20 cellular contexts compared by ENCODE assay signal in genomic region chr22:49418943-49419342, GRCh38.
"Had no signal": no experiment of that assay in that cellular context is flagged by ENCODE, and none has a peak within 500 bp of the region (broad histone marks: within the 10 kb centered on the region; RNA-seq: fewer than 3 reads in every experiment).

No MANE protein-coding gene starts in this region.

- DNase-seq: hippocampal formation; immature natural killer cell; left ventricle myocardium superior; mesenchymal stem cell; naive B cell; nucleus accumbens; ovary; sigmoid colon; small intestine; spleen; stimulated activated CD4-positive, alpha-beta T cell treated with anti-CD3 and anti-CD28 coated beads, Interleukin-4, amount 100 ng/mL, for 24 hours; stimulated activated naive CD4-positive, alpha-beta T cell; trophoblast cell; uterus had no signal

- H3K27ac Mint-ChIP-seq: immature natural killer cell; mesothelial cell of epicardium; naive B cell; nephron; progenitor cell of endocrine pancreas; stimulated activated effector memory CD8-positive, alpha-beta T cell treated with anti-CD3 and anti-CD28 coated beads, Interleukin-12 subunit alpha, Interleukin-12 subunit beta, amount 100 ng/mL, for 72 hours; stimulated activated naive CD8-positive, alpha-beta T cell treated with anti-CD3 and anti-CD28 coated beads, Interleukin-15, Interleukin-2, amounts not matched to agents 100 ng/mL and 50 ng/mL, for 24 hours had no signal

- H3K27me3 Mint-ChIP-seq: naive B cell had no signal

- H3K9me3 Mint-ChIP-seq: mesothelial cell of epicardium; nephron; neural crest cell; stimulated activated effector memory CD8-positive, alpha-beta T cell treated with anti-CD3 and anti-CD28 coated beads, Interleukin-12 subunit alpha, Interleukin-12 subunit beta, amount 100 ng/mL, for 72 hours had no signal

- ATAC-seq: left ventricle myocardium superior; stimulated activated effector memory CD8-positive, alpha-beta T cell treated with anti-CD3 and anti-CD28 coated beads, Interleukin-12 subunit alpha, Interleukin-12 subunit beta, amount 100 ng/mL, for 72 hours had no signal

- H3K4me3 Mint-ChIP-seq: immature natural killer cell; mesothelial cell of epicardium; naive B cell; nephron; neural crest cell; stimulated activated effector memory CD8-positive, alpha-beta T cell treated with anti-CD3 and anti-CD28 coated beads, Interleukin-12 subunit alpha, Interleukin-12 subunit beta, amount 100 ng/mL, for 72 hours; stimulated activated naive CD8-positive, alpha-beta T cell treated with anti-CD3 and anti-CD28 coated beads, Interleukin-15, Interleukin-2, amounts not matched to agents 100 ng/mL and 50 ng/mL, for 24 hours had no signal

- H3K36me3 Mint-ChIP-seq: mesothelial cell of epicardium; stimulated activated effector memory CD8-positive, alpha-beta T cell treated with anti-CD3 and anti-CD28 coated beads, Interleukin-12 subunit alpha, Interleukin-12 subunit beta, amount 100 ng/mL, for 72 hours had no signal

- H3K4me1 Mint-ChIP-seq: immature natural killer cell; mesothelial cell of epicardium; naive B cell; neural crest cell; stimulated activated effector memory CD8-positive, alpha-beta T cell treated with anti-CD3 and anti-CD28 coated beads, Interleukin-12 subunit alpha, Interleukin-12 subunit beta, amount 100 ng/mL, for 72 hours had no signal
